ENCODE assay signal across 27 cellular contexts in the genomic region with DNA sequence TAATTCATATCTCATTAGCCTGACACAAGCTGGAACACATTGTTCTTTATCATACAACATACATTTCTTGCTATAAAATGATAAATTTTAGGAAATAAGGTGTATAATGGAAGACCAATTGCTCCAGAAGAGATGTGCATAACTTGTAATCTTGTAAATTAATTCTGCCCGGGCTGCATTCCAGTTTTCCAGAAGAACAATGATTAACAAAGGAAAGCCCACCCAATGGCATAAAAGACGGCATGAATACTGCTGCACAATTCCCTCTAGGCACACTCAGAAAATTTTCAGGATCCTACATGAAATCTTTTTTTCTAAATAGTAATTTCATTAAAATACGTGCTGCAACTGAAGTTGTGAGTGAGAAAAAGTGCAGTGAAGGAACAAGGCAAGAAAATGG.
"Had no signal": no experiment of that assay in that cellular context is flagged by ENCODE, and none has a peak within 500 bp of the region (broad histone marks: within the 10 kb centered on the region; RNA-seq: fewer than 3 reads in every experiment).

No MANE protein-coding gene starts in this region.

- DNase-seq: activated CD4-positive, alpha-beta memory T cell treated with anti-CD3 and anti-CD28 coated beads for 36 hours; activated CD4-positive, alpha-beta T cell treated with anti-CD3 and anti-CD28 coated beads for 36 hours; activated CD4-positive, alpha-beta T cell treated with anti-CD3 and anti-CD28 coated beads, Interleukin-2, amount 10 ng/mL, durations not matched to agents 24 days and 14 days; activated CD4-positive, CD25-positive, alpha-beta regulatory T cell; activated CD4-positive, CD25-positive, alpha-beta regulatory T cell treated with anti-CD3 and anti-CD28 coated beads, Interleukin-2, amount 50 U/mL, for 72 hours; activated CD8-positive, alpha-beta memory T cell treated with anti-CD3 and anti-CD28 coated beads, Interleukin-2, amount 10 ng/mL, durations not matched to agents 7 days and 5 days; activated CD8-positive, alpha-beta memory T cell treated with anti-CD3 and anti-CD28 coated beads, Interleukin-2, amount 50 U/mL, for 4 hours; activated CD8-positive, alpha-beta T cell treated with anti-CD3 and anti-CD28 coated beads, Interleukin-2, amount 10 ng/mL, durations not matched to agents 7 days and 5 days; activated effector memory CD4-positive, alpha-beta T cell treated with anti-CD3 and anti-CD28 coated beads, Interleukin-2, amount 50 U/mL, for 16 hours; activated naive CD4-positive, alpha-beta T cell; activated naive CD4-positive, alpha-beta T cell treated with anti-CD3 and anti-CD28 coated beads, Interleukin-2, amount 10 ng/mL, durations not matched to agents 7 days and 5 days; activated naive CD8-positive, alpha-beta T cell treated with anti-CD3 and anti-CD28 coated beads, Interleukin-2, amount 10 ng/mL, durations not matched to agents 7 days and 5 days; activated T-cell treated with anti-CD3 and anti-CD28 coated beads, Interleukin-2, amount 50 U/mL, for 1 hour; activated T-cell treated with anti-CD3 and anti-CD28 coated beads, Interleukin-2, amount 50 U/mL, for 48 hours; central memory CD4-positive, alpha-beta T cell; cerebellar nuclear complex; colonic mucosa; effector CD8-positive, alpha-beta T cell; esophagus squamous epithelium; foreskin melanocyte; head of caudate nucleus; T-helper 2 cell had no signal

- H3K9me3 ChIP-seq: ascending aorta, breast epithelium, colonic mucosa, esophagus squamous epithelium had no signal

- H3K4me1 ChIP-seq: ascending aorta, breast epithelium, colonic mucosa had no signal

- ATAC-seq: activated CD4-positive, alpha-beta T cell treated with anti-CD3 and anti-CD28 coated beads for 36 hours; activated CD8-positive, alpha-beta memory T cell treated with anti-CD3 and anti-CD28 coated beads, Interleukin-2, amount 10 ng/mL, durations not matched to agents 7 days and 5 days; activated CD8-positive, alpha-beta T cell treated with anti-CD3 and anti-CD28 coated beads, Interleukin-2, amount 10 ng/mL, durations not matched to agents 7 days and 5 days; activated naive CD4-positive, alpha-beta T cell treated with anti-CD3 and anti-CD28 coated beads, Interleukin-2, amount 50 U/mL, for 72 hours had no signal

- H3K27me3 ChIP-seq: ascending aorta, breast epithelium, cardiac muscle cell, colonic mucosa, esophagus squamous epithelium had no signal

- FAIRE-seq: endothelial cell of umbilical vein had no signal

- H3K4me3 ChIP-seq: ascending aorta, breast epithelium, cardiac muscle cell, colonic mucosa, esophagus squamous epithelium had no signal

- H3K36me3 ChIP-seq: ascending aorta, breast epithelium, cardiac muscle cell, colonic mucosa, esophagus squamous epithelium had no signal

- H3K27ac ChIP-seq: ascending aorta, breast epithelium, cardiac muscle cell, colonic mucosa, esophagus squamous epithelium had no signal
